8 cellular contexts compared by ENCODE assay signal in genomic region chr7:90212149-90212495, GRCh38. TPM values are rescaled to one million over a fixed set of nuclear protein-coding genes. Genes with fewer than 3 reads are reported as not detected.
DNase-seq lines count a peak whose midpoint lies in the region; ATAC-seq and TF ChIP-seq lines count a peak whose summit lies in the region.

No MANE protein-coding gene starts in this region.

- ATAC-seq in naive thymus-derived CD4-positive, alpha-beta T cell = peak; percentile 8
- ATAC-seq in HG03108 (IDR thresholded peaks at IDR 0.05; ENCODE audit: unreplicated experiment) = no peak
- no peak for ATAC-seq in HG03439 (IDR thresholded peaks at IDR 0.05; ENCODE audit: unreplicated experiment)

- peaks cover 0 to 6% (median 6%) of the 10 kb centered on the region in 7 donors for H3K4me1 Mint-ChIP-seq in naive thymus-derived CD4-positive, alpha-beta T cell
- H3K4me1 Mint-ChIP-seq in activated CD4-positive, alpha-beta T cell treated with anti-CD3 and anti-CD28 coated beads, Interleukin-2, amount 10 ng/mL, durations not matched to agents 7 days and 5 days = peaks cover 2% of the 10 kb centered on the region

- POLR2A ChIA-PET in AG04450 (lab: Yijun Ruan, JAX) = interaction anchor here (0.6 to 1.4 kb wide), 5 partner anchors 11 to 462 kb away, joined by 3 to 9 read pairs (median 7); partner anchors contain the start of gene STEAP1
- POLR2A ChIA-PET in naive thymus-derived CD4-positive, alpha-beta T cell (lab: Charles Lee) = no interaction called here
- POLR2A ChIA-PET in activated CD4-positive, alpha-beta T cell treated with anti-CD3 and anti-CD28 coated beads, Interleukin-2, amount 10 ng/mL, durations not matched to agents 7 days and 5 days (lab: Charles Lee) = no interaction called here

- H3K4me1 ChIP-seq in naive thymus-derived CD4-positive, alpha-beta T cell (ENCODE audit: control insufficient read depth in 2 of 2, insufficient read depth in 2 of 2, low read length in 2 of 2) = no peaks in the 10 kb centered on the region

- peaks cover 0 to 4% (median 0%) of the 10 kb centered on the region in 11 donors for H3K9me3 Mint-ChIP-seq in naive thymus-derived CD4-positive, alpha-beta T cell
- no peaks in the 10 kb centered on the region for H3K9me3 Mint-ChIP-seq in activated CD4-positive, alpha-beta T cell treated with anti-CD3 and anti-CD28 coated beads, Interleukin-2, amount 10 ng/mL, durations not matched to agents 7 days and 5 days

- no peaks in the 10 kb centered on the region for H3K9me3 ChIP-seq in AG04450 (ENCODE audit: control insufficient read depth, insufficient read depth, low read length)
- no peaks in the 10 kb centered on the region for H3K9me3 ChIP-seq in naive thymus-derived CD4-positive, alpha-beta T cell (ENCODE audit: control insufficient read depth in 2 of 3, low read length in 3 of 3)

- CTCF ChIA-PET in AG04450 (lab: Charles Lee) = interaction anchor here (0.8 to 2.5 kb wide), 28 partner anchors 12 to 1610 kb away, joined by 3 to 21 read pairs (median 5); partner anchors contain the start of genes CFAP69, CLDN12, GTPBP10 and STEAP1
- CTCF ChIA-PET in naive thymus-derived CD4-positive, alpha-beta T cell (lab: Charles Lee) = no interaction called here
- CTCF ChIA-PET in activated CD4-positive, alpha-beta T cell treated with anti-CD3 and anti-CD28 coated beads, Interleukin-2, amount 10 ng/mL, durations not matched to agents 7 days and 5 days (lab: Charles Lee) = interaction anchor here (1.3 to 1.7 kb wide), 3 partner anchors 12 to 34 kb away, joined by 3 to 4 read pairs (median 3); no protein-coding TSS in a partner anchor

- intact Hi-C loops in naive thymus-derived CD4-positive, alpha-beta T cell (cut with micrococcal nuclease) = loop anchor here in 1 of 2 donors (5.0 kb wide), 1 partner anchor 45 kb away; no protein-coding TSS in a partner anchor

- peaks cover 10 to 27% (median 14%) of the 10 kb centered on the region in 5 donors for H3K27me3 Mint-ChIP-seq in naive thymus-derived CD4-positive, alpha-beta T cell
- peaks cover 25% of the 10 kb centered on the region for H3K27me3 Mint-ChIP-seq in activated CD4-positive, alpha-beta T cell treated with anti-CD3 and anti-CD28 coated beads, Interleukin-2, amount 10 ng/mL, durations not matched to agents 7 days and 5 days

- H3K4me3 Mint-ChIP-seq in naive thymus-derived CD4-positive, alpha-beta T cell = peak overlapping the region in 1 of 10 donors; percentile 66
- H3K4me3 Mint-ChIP-seq in activated CD4-positive, alpha-beta T cell treated with anti-CD3 and anti-CD28 coated beads, Interleukin-2, amount 10 ng/mL, durations not matched to agents 7 days and 5 days = no peak overlapping the region

- no peaks in the 10 kb centered on the region for H3K36me3 ChIP-seq in naive thymus-derived CD4-positive, alpha-beta T cell (ENCODE audit: control insufficient read depth in 2 of 3, insufficient read depth in 3 of 3, low read length in 3 of 3)

- H3K27ac Mint-ChIP-seq in naive thymus-derived CD4-positive, alpha-beta T cell = no peak overlapping the region
- H3K27ac Mint-ChIP-seq in activated CD4-positive, alpha-beta T cell treated with anti-CD3 and anti-CD28 coated beads, Interleukin-2, amount 10 ng/mL, durations not matched to agents 7 days and 5 days = no peak overlapping the region

- H3K4me3 ChIP-seq in AG04450 (ENCODE audit: low read depth, low read length) (peak overlapping the region; percentile 67), LNCaP clone FGC (ENCODE audit: low read depth, low read length) (peak overlapping the region; percentile 86), epithelial cell of esophagus (ENCODE audit: low read length) (peak overlapping the region; percentile 56)
- no peak overlapping the region for H3K4me3 ChIP-seq in naive thymus-derived CD4-positive, alpha-beta T cell (ENCODE audit: low read length)

- H3K27me3 ChIP-seq in AG04450 (ENCODE audit: control insufficient read depth, insufficient read depth, low read length) = no peaks in the 10 kb centered on the region
- H3K27me3 ChIP-seq in naive thymus-derived CD4-positive, alpha-beta T cell (ENCODE audit: control insufficient read depth in 2 of 2, insufficient read depth in 2 of 2, low read length in 2 of 2) = no peaks in the 10 kb centered on the region

- DNase-seq in AG04450 (ENCODE audit: low read depth, low spot score) (no peak), LNCaP clone FGC (ENCODE audit: low read depth) (no peak), epithelial cell of esophagus (ENCODE audit: low read depth) (no peak)
- no peak for DNase-seq in naive thymus-derived CD4-positive, alpha-beta T cell
- no peak for DNase-seq in activated CD4-positive, alpha-beta T cell treated with anti-CD3 and anti-CD28 coated beads, Interleukin-2, amount 10 ng/mL, durations not matched to agents 7 days and 5 days
- no peak for DNase-seq in stimulated activated CD4-positive, alpha-beta T cell treated with anti-CD3 and anti-CD28 coated beads, Interleukin-4, amount 100 ng/mL, for 4 hours

- TF ChIP-seq CTCF in AG04450 (IDR thresholded peaks at IDR 0.05; ENCODE audit: low read depth, low read length) = no peak
- TF ChIP-seq CTCF in LNCaP clone FGC (IDR thresholded peaks at IDR 0.05; ENCODE audit: control insufficient read depth, extremely low read depth, insufficient read depth) = no peak
- no peak for TF ChIP-seq CTCF in epithelial cell of esophagus (IDR thresholded peaks at IDR 0.05; ENCODE audit: insufficient read depth, low read depth, low read length, missing control alignments)

- H3K27ac ChIP-seq in AG04450 (ENCODE audit: low read depth, low read length) = no peak overlapping the region
- no peak overlapping the region for H3K27ac ChIP-seq in naive thymus-derived CD4-positive, alpha-beta T cell (ENCODE audit: low read depth, low read length)

- H3K36me3 Mint-ChIP-seq in naive thymus-derived CD4-positive, alpha-beta T cell = no peaks in the 10 kb centered on the region
- no peaks in the 10 kb centered on the region for H3K36me3 Mint-ChIP-seq in activated CD4-positive, alpha-beta T cell treated with anti-CD3 and anti-CD28 coated beads, Interleukin-2, amount 10 ng/mL, durations not matched to agents 7 days and 5 days (ENCODE audit: low read depth)

RNA-seq across cellular contexts. Expression of gene STEAP2, which starts 0.6 kb away (rescaled TPM):
- 5.4 and 6.4 TPM in 2 replicates for polyA plus RNA-seq in AG04450 (2011; rRNA removed)
- 3.3 and 7.6 TPM in 2 replicates for polyA minus RNA-seq in AG04450 (2011; rRNA and poly(A)+ RNA removed)
- total RNA-seq in naive thymus-derived CD4-positive, alpha-beta T cell = under 1 TPM in 1 of 5 experiments, not detected in 4; 0.05 TPM
- not detected for polyA plus RNA-seq in naive thymus-derived CD4-positive, alpha-beta T cell
- total RNA-seq in activated CD4-positive, alpha-beta T cell treated with anti-CD3 and anti-CD28 coated beads, Interleukin-2, amount 10 ng/mL, durations not matched to agents 7 days and 5 days = not detected

RNA-seq across cellular contexts. Expression of gene CFAP69, which starts 32.9 kb away (rescaled TPM):
- 2.0 and 2.4 TPM in 2 replicates for polyA plus RNA-seq in AG04450 (2011; rRNA removed)
- polyA minus RNA-seq in AG04450 (2011; rRNA and poly(A)+ RNA removed) = 1.5 and 2.1 TPM in 2 replicates
- total RNA-seq in naive thymus-derived CD4-positive, alpha-beta T cell = under 1 TPM in 2 of 5 experiments, not detected in 3; 0.30 to 0.80 TPM
- polyA plus RNA-seq in naive thymus-derived CD4-positive, alpha-beta T cell = not detected
- total RNA-seq in activated CD4-positive, alpha-beta T cell treated with anti-CD3 and anti-CD28 coated beads, Interleukin-2, amount 10 ng/mL, durations not matched to agents 7 days and 5 days = not detected

RNA-seq across cellular contexts. Expression of gene STEAP1, which starts 57.9 kb away (rescaled TPM):
- 6.8 and 10.1 TPM in 2 replicates for polyA plus RNA-seq in AG04450 (2011; rRNA removed)
- polyA minus RNA-seq in AG04450 (2011; rRNA and poly(A)+ RNA removed) = 1.2 and 2.4 TPM in 2 replicates
- total RNA-seq in naive thymus-derived CD4-positive, alpha-beta T cell = under 1 TPM in 1 of 5 experiments, not detected in 4; 0.46 TPM
- not detected for polyA plus RNA-seq in naive thymus-derived CD4-positive, alpha-beta T cell
- total RNA-seq in activated CD4-positive, alpha-beta T cell treated with anti-CD3 and anti-CD28 coated beads, Interleukin-2, amount 10 ng/mL, durations not matched to agents 7 days and 5 days = not detected
